In the genomic region with DNA sequence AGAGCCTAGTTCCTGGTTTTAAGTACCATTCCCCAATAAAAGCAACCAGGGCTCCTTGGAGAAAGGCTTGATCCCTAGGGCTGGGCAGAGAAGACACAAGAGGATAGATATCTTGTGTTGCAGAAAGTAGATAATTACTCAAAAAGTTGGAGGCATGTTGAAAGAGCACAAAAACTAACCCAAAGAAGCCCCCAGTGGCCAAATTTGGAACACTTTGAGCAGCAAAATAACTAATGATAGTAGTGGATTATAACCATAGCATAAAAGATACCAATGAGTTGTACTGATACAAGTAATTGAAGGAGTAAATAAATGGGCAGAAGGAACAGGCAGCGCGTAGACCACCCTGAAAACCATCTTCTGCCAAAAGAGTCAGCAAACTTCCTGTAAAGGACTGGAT, we compare ENCODE assay signal across 8 cellular contexts. TPM values are rescaled to one million over a fixed set of nuclear protein-coding genes. Genes with fewer than 3 reads are reported as not detected.
A peak's percentile ranks its signal among the peaks of the same experiment; 100 is the strongest.
DNase-seq lines count a peak whose midpoint lies in the region; TF ChIP-seq lines count a peak whose summit lies in the region.

No MANE protein-coding gene starts in this region.

- CTCF ChIA-PET in Caco-2 (lab: Charles Lee) = interaction anchor here (0.6 to 1.0 kb wide), 2 partner anchors 12 to 638 kb away, joined by 3 to 5 read pairs; a partner anchor contains a TSS

- H3K27ac ChIP-seq in KMS-11 = no peak overlapping the region
- no peak overlapping the region for H3K27ac ChIP-seq in brain microvascular endothelial cell

- no peaks in the 10 kb centered on the region for H3K9me3 Mint-ChIP-seq in Caco-2 (ENCODE audit: unreplicated experiment)
- H3K9me3 Mint-ChIP-seq in nephron progenitor cell = peaks cover 13% of the 10 kb centered on the region
- no peaks in the 10 kb centered on the region for H3K9me3 Mint-ChIP-seq in T-helper 2 cell treated with Interferon-gamma antibody and Interleukin-4, amounts not matched to agents 5 μg/mL and 100 μg/mL, for 36 hours

- peaks cover 10% of the 10 kb centered on the region; the same call in 1 of the 2 replicates for H3K4me1 ChIP-seq in Caco-2
- H3K4me1 ChIP-seq in KMS-11 (ENCODE audit: low read depth, poor library complexity, severe bottlenecking) = peaks cover 28% of the 10 kb centered on the region

- BruUV-seq in Caco-2 (replicated peaks; lab: Mats Ljungman, UMichigan) = no TSS peak

- no peaks in the 10 kb centered on the region for H3K9me3 ChIP-seq in Caco-2

- H3K27me3 Mint-ChIP-seq in Caco-2 (ENCODE audit: insufficient read depth, unreplicated experiment) = no peaks in the 10 kb centered on the region
- no peaks in the 10 kb centered on the region for H3K27me3 Mint-ChIP-seq in nephron progenitor cell (ENCODE audit: low read depth, poor library complexity)
- H3K27me3 Mint-ChIP-seq in T-helper 2 cell treated with Interferon-gamma antibody and Interleukin-4, amounts not matched to agents 5 μg/mL and 100 μg/mL, for 36 hours (ENCODE audit: low read depth) = no peaks in the 10 kb centered on the region

- H3K4me3 Mint-ChIP-seq in Caco-2 (ENCODE audit: unreplicated experiment) (no peak overlapping the region), nephron progenitor cell (no peak overlapping the region)
- H3K4me3 Mint-ChIP-seq in T-helper 2 cell treated with Interferon-gamma antibody and Interleukin-4, amounts not matched to agents 5 μg/mL and 100 μg/mL, for 36 hours = no peak overlapping the region

- H3K4me3 ChIP-seq in Caco-2 (ENCODE audit: low read depth, low read length) (no peak overlapping the region), KMS-11 (IDR thresholded peaks at IDR 0.05; ENCODE audit: insufficient read depth, low read depth, low read length) (no peak overlapping the region), brain microvascular endothelial cell (ENCODE audit: low read depth, low read length) (no peak overlapping the region)

- peaks cover 4% of the 10 kb centered on the region; the same call in 1 of the 2 replicates for H3K36me3 ChIP-seq in Caco-2 (ENCODE audit: control insufficient read depth, insufficient read depth, low read length)
- no peaks in the 10 kb centered on the region; the same call in 1 of the 2 replicates for H3K36me3 ChIP-seq in KMS-11 (ENCODE audit: insufficient read depth)
- peaks cover 25% of the 10 kb centered on the region for H3K36me3 ChIP-seq in brain microvascular endothelial cell (replicated peaks)

- TF ChIP-seq CTCF in Caco-2 (IDR thresholded peaks at IDR 0.05; ENCODE audit: insufficient read depth in 1 of 2, low read depth in 1 of 2, low read length in 1 of 2, severe bottlenecking in 1 of 2, unreplicated experiment in 1 of 2) (peak; percentile 33 to 46), KMS-11 (conservative IDR thresholded peaks at IDR 0.05; ENCODE audit: low read depth, low read length) (peak; percentile 50), brain microvascular endothelial cell (IDR thresholded peaks at IDR 0.05; ENCODE audit: low read depth, low read length, missing control alignments) (peak; percentile 68), nephron progenitor cell (IDR thresholded peaks at IDR 0.05) (peak; percentile 33)

- H3K4me1 Mint-ChIP-seq in Caco-2 (ENCODE audit: low read depth, unreplicated experiment) = peaks cover 3% of the 10 kb centered on the region
- peaks cover 18% of the 10 kb centered on the region for H3K4me1 Mint-ChIP-seq in nephron progenitor cell
- peaks cover 43% of the 10 kb centered on the region for H3K4me1 Mint-ChIP-seq in T-helper 2 cell treated with Interferon-gamma antibody and Interleukin-4, amounts not matched to agents 5 μg/mL and 100 μg/mL, for 36 hours (ENCODE audit: low read depth)

- H2AFZ ChIP-seq in KMS-11 (ENCODE audit: low read depth) = no peak overlapping the region

- DNase-seq in Caco-2 = peak in 1 of 2 experiments; percentile 16
- DNase-seq in brain microvascular endothelial cell = no peak
- DNase-seq in nephron progenitor cell = no peak
- DNase-seq in activated gamma-delta T cell treated with Interleukin-2 at 50 U/mL for 16 hours = no peak
- DNase-seq in NCI-H2196 (lab: John Stamatoyannopoulos, UW; ENCODE audit: unreplicated experiment) = no peak
- DNase-seq in T-helper 2 cell treated with Interferon-gamma antibody and Interleukin-4, amounts not matched to agents 5 μg/mL and 100 μg/mL, for 36 hours (ENCODE audit: low spot score) = no peak
- DNase-seq in activated CD4-positive, alpha-beta T cell treated with anti-CD3 and anti-CD28 coated beads, Interleukin-2, amount 50 U/mL, for 4 hours = no peak

- H3K27ac Mint-ChIP-seq in Caco-2 (ENCODE audit: unreplicated experiment) (no peak overlapping the region), nephron progenitor cell (no peak overlapping the region)
- no peak overlapping the region for H3K27ac Mint-ChIP-seq in T-helper 2 cell treated with Interferon-gamma antibody and Interleukin-4, amounts not matched to agents 5 μg/mL and 100 μg/mL, for 36 hours

- intact Hi-C loops in Caco-2 (cut with micrococcal nuclease; ENCODE audit: unreplicated experiment) = no loop called here

- H3K36me3 Mint-ChIP-seq in Caco-2 (ENCODE audit: insufficient read depth, unreplicated experiment) (peaks cover 43% of the 10 kb centered on the region), nephron progenitor cell (ENCODE audit: low read depth) (peaks cover 65% of the 10 kb centered on the region)
- peaks cover 33% of the 10 kb centered on the region for H3K36me3 Mint-ChIP-seq in T-helper 2 cell treated with Interferon-gamma antibody and Interleukin-4, amounts not matched to agents 5 μg/mL and 100 μg/mL, for 36 hours (ENCODE audit: low read depth)

- in situ Hi-C loops in brain microvascular endothelial cell (cut with HindIII; ENCODE audit: low pct_ligation_motif_present, low sequenced_read_pairs) = no loop called here

- H3K27me3 ChIP-seq in Caco-2 (replicated peaks; ENCODE audit: control insufficient read depth, insufficient read depth, low read length) (no peaks in the 10 kb centered on the region), KMS-11 (ENCODE audit: insufficient read depth, low read depth) (no peaks in the 10 kb centered on the region), brain microvascular endothelial cell (replicated peaks) (no peaks in the 10 kb centered on the region)

- H3K9ac ChIP-seq in KMS-11 = no peak overlapping the region

- POLR2A ChIA-PET in Caco-2 (lab: Charles Lee) = interaction anchor here (0.6 kb wide), 1 partner anchor 123 kb away, joined by 3 read pairs; no protein-coding TSS in a partner anchor

- no peak overlapping the region for H3K4me2 ChIP-seq in KMS-11

- no peaks in the 10 kb centered on the region for H4K20me1 ChIP-seq in KMS-11 (ENCODE audit: insufficient read depth)

- peaks cover 41% of the 10 kb centered on the region for H3K79me2 ChIP-seq in KMS-11 (ENCODE audit: insufficient read depth, low read depth)

RNA-seq across cellular contexts. Expression of a gene that starts 12.0 kb away (rescaled TPM):
- 70.9 and 73.8 TPM in 2 replicates for total RNA-seq in Caco-2 (2022)

RNA-seq across cellular contexts. Expression of a gene that starts 12.1 kb away (rescaled TPM):
- total RNA-seq in Caco-2 (2022) = 68.4 and 71.3 TPM in 2 replicates

RNA-seq across cellular contexts. Expression of a gene that starts 38.0 kb away (rescaled TPM):
- 1.1 TPM in 1 of 2 replicates, not detected in the other for total RNA-seq in Caco-2 (2022)
